Comparison of ENCODE assay signal across 1 cellular context in genomic region chr13:40963927-40964326, GRCh38.
TF ChIP-seq lines count a peak whose summit lies in the region.

No MANE protein-coding gene starts in this region.

TF ChIP-seq in SK-N-SH, 30 proteins besides CTCF, POLR2A, EP300 and RAD21 (continued from another document):
- TF ChIP-seq REST (IDR thresholded peaks at IDR 0.05; ENCODE audit: low read depth, low read length) (no peak), IRF3 (IDR thresholded peaks at IDR 0.05; ENCODE audit: low read depth, low read length) (no peak), FOSL2 (IDR thresholded peaks at IDR 0.05; ENCODE audit: borderline replicate concordance, low read depth) (0 out of 2 replicates have a peak, but pooled peaks have one; percentile 21), JUND (IDR thresholded peaks at IDR 0.05) (0 out of 2 replicates have a peak, but pooled peaks have one; percentile 5)
